8 cellular contexts compared by ENCODE assay signal in genomic region chr16:87492241-87492635, GRCh38. TPM values are rescaled to one million over a fixed set of nuclear protein-coding genes. Genes with fewer than 3 reads are reported as not detected.
DNase-seq lines count a peak whose midpoint lies in the region; ATAC-seq and TF ChIP-seq lines count a peak whose summit lies in the region.

No MANE protein-coding gene starts in this region.

- no peak for TF ChIP-seq CTCF in stomach (IDR thresholded peaks at IDR 0.05)

- ATAC-seq in activated CD4-positive, alpha-beta T cell treated with anti-CD3 and anti-CD28 coated beads for 36 hours: no peak
- ATAC-seq in GM19452 (IDR thresholded peaks at IDR 0.05; ENCODE audit: unreplicated experiment): no peak
- no peak for ATAC-seq in GM21360 (IDR thresholded peaks at IDR 0.05; ENCODE audit: unreplicated experiment)

- H3K4me3 ChIP-seq in iPS-15b (ENCODE audit: low read depth, low read length) (peak overlapping the region; percentile 53), stomach (peak overlapping the region; percentile 51 to 70 (median 58))

- H3K4me3 Mint-ChIP-seq in activated CD4-positive, alpha-beta T cell treated with anti-CD3 and anti-CD28 coated beads for 36 hours: peak overlapping the region; percentile 83
- peak overlapping the region; percentile 64 for H3K4me3 Mint-ChIP-seq in activated CD4-positive, alpha-beta memory T cell treated with anti-CD3 and anti-CD28 coated beads, Interleukin-2, amount 10 ng/mL, durations not matched to agents 7 days and 5 days

- no peaks in the 10 kb centered on the region for H3K4me1 ChIP-seq in iPS-15b (ENCODE audit: control insufficient read depth, insufficient read depth, low read length)
- peaks cover 38 to 58% (median 52%) of the 10 kb centered on the region in 4 donors for H3K4me1 ChIP-seq in stomach

- no peaks in the 10 kb centered on the region for H3K27me3 Mint-ChIP-seq in activated CD4-positive, alpha-beta T cell treated with anti-CD3 and anti-CD28 coated beads for 36 hours
- peaks cover 47% of the 10 kb centered on the region for H3K27me3 Mint-ChIP-seq in activated CD4-positive, alpha-beta memory T cell treated with anti-CD3 and anti-CD28 coated beads, Interleukin-2, amount 10 ng/mL, durations not matched to agents 7 days and 5 days

- CTCF ChIA-PET in activated CD4-positive, alpha-beta T cell treated with anti-CD3 and anti-CD28 coated beads for 36 hours (lab: Charles Lee): interaction anchor here (0.6 to 1.3 kb wide), 3 partner anchors 28 to 108 kb away, joined by 3 to 5 read pairs (median 3); partner anchors contain the start of gene FBXO31
- CTCF ChIA-PET in activated CD4-positive, alpha-beta memory T cell treated with anti-CD3 and anti-CD28 coated beads, Interleukin-2, amount 10 ng/mL, durations not matched to agents 7 days and 5 days (lab: Charles Lee): no interaction called here

- H3K9ac ChIP-seq in iPS-15b (ENCODE audit: low read depth, low read length): no peak overlapping the region

- WGBS in stomach, 5 donors: 0 to 1% (median 0%) methylated on average over 1 to 63 of the region's 88 CpGs; no CpG with 5 or more reads in 1 of the 5 donors

- H3K9me3 ChIP-seq in iPS-15b (ENCODE audit: control insufficient read depth, insufficient read depth, low read length): no peaks in the 10 kb centered on the region
- H3K9me3 ChIP-seq in stomach: no peaks in the 10 kb centered on the region

- H3K27me3 ChIP-seq in iPS-15b (ENCODE audit: control insufficient read depth, insufficient read depth, low read length) (no peaks in the 10 kb centered on the region), stomach (no peaks in the 10 kb centered on the region)

- H3K36me3 ChIP-seq in iPS-15b (ENCODE audit: control insufficient read depth, insufficient read depth, low read length): no peaks in the 10 kb centered on the region
- H3K36me3 ChIP-seq in stomach: no peaks in the 10 kb centered on the region

- H3K9me3 Mint-ChIP-seq in activated CD4-positive, alpha-beta T cell treated with anti-CD3 and anti-CD28 coated beads for 36 hours (ENCODE audit: low read depth): no peaks in the 10 kb centered on the region
- no peaks in the 10 kb centered on the region for H3K9me3 Mint-ChIP-seq in activated CD4-positive, alpha-beta memory T cell treated with anti-CD3 and anti-CD28 coated beads, Interleukin-2, amount 10 ng/mL, durations not matched to agents 7 days and 5 days

- H3K36me3 Mint-ChIP-seq in activated CD4-positive, alpha-beta T cell treated with anti-CD3 and anti-CD28 coated beads for 36 hours (ENCODE audit: low read depth): no peaks in the 10 kb centered on the region
- no peaks in the 10 kb centered on the region for H3K36me3 Mint-ChIP-seq in activated CD4-positive, alpha-beta memory T cell treated with anti-CD3 and anti-CD28 coated beads, Interleukin-2, amount 10 ng/mL, durations not matched to agents 7 days and 5 days (ENCODE audit: low read depth)

- no peak overlapping the region for H3K27ac Mint-ChIP-seq in activated CD4-positive, alpha-beta T cell treated with anti-CD3 and anti-CD28 coated beads for 36 hours
- no peak overlapping the region for H3K27ac Mint-ChIP-seq in activated CD4-positive, alpha-beta memory T cell treated with anti-CD3 and anti-CD28 coated beads, Interleukin-2, amount 10 ng/mL, durations not matched to agents 7 days and 5 days

- no peak for TF ChIP-seq POLR2A in stomach (IDR thresholded peaks at IDR 0.05)

- intact Hi-C loops in activated CD4-positive, alpha-beta T cell treated with anti-CD3 and anti-CD28 coated beads for 36 hours (cut with DNase I, micrococcal nuclease): loop anchor here (1.0 to 10.0 kb wide), 8 partner anchors 55 to 963 kb away; partner anchors contain the start of genes C16orf95 (in 2 of the 2), ZFPM1 (in 2 of the 2), KLHDC4 (in 1 of the 2) and SLC7A5 (in 1 of the 2)
- intact Hi-C loops in stomach (cut with DNase I; ENCODE audit: low total_unique reads): no loop called here

- POLR2A ChIA-PET in activated CD4-positive, alpha-beta T cell treated with anti-CD3 and anti-CD28 coated beads for 36 hours (lab: Charles Lee): no interaction called here
- POLR2A ChIA-PET in activated CD4-positive, alpha-beta memory T cell treated with anti-CD3 and anti-CD28 coated beads, Interleukin-2, amount 10 ng/mL, durations not matched to agents 7 days and 5 days (lab: Charles Lee): interaction anchor here (1.1 kb wide), 1 partner anchor 274 kb away, joined by 3 read pairs; the partner anchor contains the start of gene KLHDC4

- H3K27ac ChIP-seq in stomach: peak overlapping the region in 3 of 5 donors; percentile 88 to 94 (median 88)

- H3K4me1 Mint-ChIP-seq in activated CD4-positive, alpha-beta T cell treated with anti-CD3 and anti-CD28 coated beads for 36 hours: peaks cover 54% of the 10 kb centered on the region
- H3K4me1 Mint-ChIP-seq in activated CD4-positive, alpha-beta memory T cell treated with anti-CD3 and anti-CD28 coated beads, Interleukin-2, amount 10 ng/mL, durations not matched to agents 7 days and 5 days: peaks cover 52% of the 10 kb centered on the region

- DNase-seq in activated CD4-positive, alpha-beta T cell treated with anti-CD3 and anti-CD28 coated beads for 36 hours: no peak
- no peak for DNase-seq in activated CD4-positive, alpha-beta T cell treated with anti-CD3 and anti-CD28 coated beads for 1 hour
- no peak for DNase-seq in activated CD4-positive, alpha-beta memory T cell treated with anti-CD3 and anti-CD28 coated beads, Interleukin-2, amount 10 ng/mL, durations not matched to agents 7 days and 5 days
- DNase-seq in stomach (no peak), DMS114 treated with DMSO at 0.1 percent for 48 hours (lab: John Stamatoyannopoulos, UW; ENCODE audit: unreplicated experiment) (no peak)

- no peak for TF ChIP-seq EP300 in stomach (IDR thresholded peaks at IDR 0.05)

RNA-seq across cellular contexts. Expression of gene ZCCHC14, which starts 0.6 kb away (rescaled TPM):
- 10 to 100 TPM; 10.1 to 12.9 TPM for total RNA-seq in activated CD4-positive, alpha-beta T cell treated with anti-CD3 and anti-CD28 coated beads for 36 hours
- 1 to 10 TPM; 4.2 to 5.0 TPM for total RNA-seq in activated CD4-positive, alpha-beta memory T cell treated with anti-CD3 and anti-CD28 coated beads, Interleukin-2, amount 10 ng/mL, durations not matched to agents 7 days and 5 days
- 10 to 100 TPM; 15.9 to 25.9 (median 21.3) TPM for total RNA-seq in stomach
- 1 to 10 TPM; 5.4 to 6.7 (median 6.4) TPM for polyA plus RNA-seq in stomach
